Comparison of ENCODE assay signal across 26 cellular contexts in genomic region chr18:10044054-10044453, GRCh38.
DNase-seq lines count a peak whose midpoint lies in the region; ATAC-seq and TF ChIP-seq lines count a peak whose summit lies in the region.
"Had no signal": no experiment of that assay in that cellular context is flagged by ENCODE, and none has a peak within 500 bp of the region (broad histone marks: within the 10 kb centered on the region; RNA-seq: fewer than 3 reads in every experiment).

No MANE protein-coding gene starts in this region.

- no peak for TF ChIP-seq EP300 in tibial nerve (IDR thresholded peaks at IDR 0.05)

- H3K27me3 ChIP-seq in tibial nerve, result no peaks in the 10 kb centered on the region
- H3K27me3 ChIP-seq: BLaER1 had no signal

- H3K9me3 ChIP-seq in tibial nerve, result peaks cover 0 to 26% (median 6%) of the 10 kb centered on the region in 4 donors
- H3K9me3 ChIP-seq: HAP-1 had no signal

- peaks cover 17% of the 10 kb centered on the region for H3K36me3 Mint-ChIP-seq in WTC11

- no peak overlapping the region for H3K27ac Mint-ChIP-seq in WTC11
- H3K27ac Mint-ChIP-seq: CD4-positive, alpha-beta T cell had no signal

- H3K4me1 Mint-ChIP-seq in WTC11, result peaks cover 7% of the 10 kb centered on the region

- H3K4me3 Mint-ChIP-seq in WTC11, result no peak overlapping the region
- H3K4me3 Mint-ChIP-seq: CD4-positive, alpha-beta T cell had no signal

- TF ChIP-seq CTCF in WTC11 (IDR thresholded peaks at IDR 0.05) (no peak), tibial nerve (IDR thresholded peaks at IDR 0.05) (no peak)

- peaks cover 0 to 24% (median 6%) of the 10 kb centered on the region in 4 donors for H3K4me1 ChIP-seq in tibial nerve
- H3K4me1 ChIP-seq: BLaER1, HAP-1 had no signal

- ATAC-seq in WTC11, result peak; percentile 65
- ATAC-seq in HG03108 (IDR thresholded peaks at IDR 0.05; ENCODE audit: unreplicated experiment), result no peak
- ATAC-seq: GM12878 had no signal

- H3K4me3 ChIP-seq in tibial nerve, result no peak overlapping the region
- H3K4me3 ChIP-seq: BLaER1, GM12878, HAP-1 had no signal

- CTCF ChIA-PET in WTC11 (lab: Charles Lee), result no interaction called here

- POLR2A ChIA-PET in WTC11 (lab: Charles Lee), result no interaction called here

- no peaks in the 10 kb centered on the region for H3K27me3 Mint-ChIP-seq in WTC11 (ENCODE audit: low read depth)

- TF ChIP-seq POLR2A in tibial nerve (IDR thresholded peaks at IDR 0.05), result no peak

- no peaks in the 10 kb centered on the region for H3K36me3 ChIP-seq in tibial nerve
- H3K36me3 ChIP-seq: BLaER1, HAP-1 had no signal

- H3K9me3 Mint-ChIP-seq in WTC11, result peaks cover 28% of the 10 kb centered on the region

- peak overlapping the region; percentile 54 to 90 (median 74) for H3K27ac ChIP-seq in tibial nerve
- H3K27ac ChIP-seq: 22Rv1, BLaER1, HL-60, KMS-11 had no signal

- 81 to 100% methylated on average over 1 of the region's 1 CpG for WGBS in tibial nerve, 2 donors

- DNase-seq in ELF-1 (ENCODE audit: low read depth, low spot score) (peak; percentile 42), WTC11 (ENCODE audit: low spot score) (no peak), iPS-NIHi11 (ENCODE audit: low spot score) (peak; percentile 46), tibial nerve (ENCODE audit: low spot score in 2 of 2) (no peak), mucosa of gallbladder (ENCODE audit: low spot score) (no peak), amygdala (lab: John Stamatoyannopoulos, UW) (no peak), cerebellum (ENCODE audit: low spot score) (no peak)
- DNase-seq: ACHN; CD4-positive, alpha-beta T cell; COR-L47; DMS 273 treated with DMSO at 0.1 percent for 48 hours; DMS79 treated with DMSO at 0.1 percent for 48 hours; NCI-H1105; NCI-H146; NCI-H2029; NCI-H226; NCI-H524; OCI-M1; Right ventricle myocardium superior had no signal

TF ChIP-seq in WTC11, 78 proteins besides CTCF, POLR2A, EP300 and RAD21:
- no peak for TF ChIP-seq ZNF138 (CRISPR knock-in tag; conservative IDR thresholded peaks at IDR 0.05)
- no peak for TF ChIP-seq GTF2I (CRISPR knock-in tag; conservative IDR thresholded peaks at IDR 0.05)
- no peak for TF ChIP-seq ZNF263 (CRISPR knock-in tag; IDR thresholded peaks at IDR 0.05; ENCODE audit: low read depth)
- TF ChIP-seq FOXP4 (CRISPR knock-in tag; IDR thresholded peaks at IDR 0.05), result no peak
- TF ChIP-seq ETV6 (CRISPR knock-in tag; IDR thresholded peaks at IDR 0.05), result no peak
- TF ChIP-seq HMGA2 (CRISPR knock-in tag; IDR thresholded peaks at IDR 0.05), result no peak
- TF ChIP-seq PRDM15 (CRISPR knock-in tag; IDR thresholded peaks at IDR 0.05), result no peak
- TF ChIP-seq ZNF425 (CRISPR knock-in tag; conservative IDR thresholded peaks at IDR 0.05), result no peak
- no peak for TF ChIP-seq ATF2 (CRISPR knock-in tag; IDR thresholded peaks at IDR 0.05; ENCODE audit: borderline replicate concordance, low read depth)
- TF ChIP-seq NR1H2 (CRISPR knock-in tag; IDR thresholded peaks at IDR 0.05), result no peak
- no peak for TF ChIP-seq ZNF121 (CRISPR knock-in tag; IDR thresholded peaks at IDR 0.05)
- no peak for TF ChIP-seq E2F1 (CRISPR knock-in tag; IDR thresholded peaks at IDR 0.05)
- TF ChIP-seq NFYB (CRISPR knock-in tag; conservative IDR thresholded peaks at IDR 0.05; ENCODE audit: low read depth), result no peak
- no peak for TF ChIP-seq ATF6 (CRISPR knock-in tag; IDR thresholded peaks at IDR 0.05)

Comparison
In these comparisons a context has a peak if more than half of its experiments do, and no peak if none do; other contexts are left out.
1. DNase-seq: peak in ELF-1 (single experiment) and iPS-NIHi11 (single experiment); none in WTC11 (single experiment), tibial nerve (0 of 2), mucosa of gallbladder (single experiment), amygdala (0 of 56) and cerebellum (single experiment).